8 cellular contexts compared by ENCODE assay signal in genomic region chr7:26167293-26167934, GRCh38.
A peak's percentile ranks its signal among the peaks of the same experiment; 100 is the strongest.
DNase-seq lines count a peak whose midpoint lies in the region; ATAC-seq lines count a peak whose summit lies in the region.

No MANE protein-coding gene starts in this region.

- H3K36me3 Mint-ChIP-seq in activated naive CD4-positive, alpha-beta T cell treated with anti-CD3 and anti-CD28 coated beads, Interleukin-2, amount 10 ng/mL, durations not matched to agents 7 days and 5 days: peaks cover 19% of the 10 kb centered on the region

- CTCF ChIA-PET in activated naive CD4-positive, alpha-beta T cell treated with anti-CD3 and anti-CD28 coated beads, Interleukin-2, amount 10 ng/mL, durations not matched to agents 7 days and 5 days (lab: Charles Lee): interaction anchor here (1.2 to 1.3 kb wide), 3 partner anchors 76 to 79 kb away, joined by 3 to 4 read pairs (median 3); no protein-coding TSS in a partner anchor

- H3K4me1 Mint-ChIP-seq in activated naive CD4-positive, alpha-beta T cell treated with anti-CD3 and anti-CD28 coated beads, Interleukin-2, amount 10 ng/mL, durations not matched to agents 7 days and 5 days: peaks cover 32% of the 10 kb centered on the region

- DNase-seq in CD1c-positive myeloid dendritic cell (ENCODE audit: extremely low spot score): peak; percentile 10
- peak; percentile 27 for DNase-seq in activated naive CD4-positive, alpha-beta T cell treated with anti-CD3 and anti-CD28 coated beads, Interleukin-2, amount 10 ng/mL, durations not matched to agents 7 days and 5 days
- DNase-seq in HK-2 (ENCODE audit: unreplicated experiment): no peak
- DNase-seq in SHP77 treated with DMSO at 0.1 percent for 48 hours (lab: John Stamatoyannopoulos, UW): no peak
- DNase-seq in NCI-H526 treated with DMSO at 0.1 percent for 48 hours (lab: John Stamatoyannopoulos, UW): no peak
- no peak for DNase-seq in NAMALWA (ENCODE audit: low spot score)

- H3K4me3 Mint-ChIP-seq in activated naive CD4-positive, alpha-beta T cell treated with anti-CD3 and anti-CD28 coated beads, Interleukin-2, amount 10 ng/mL, durations not matched to agents 7 days and 5 days: no peak overlapping the region

- no peaks in the 10 kb centered on the region for H3K27me3 Mint-ChIP-seq in activated naive CD4-positive, alpha-beta T cell treated with anti-CD3 and anti-CD28 coated beads, Interleukin-2, amount 10 ng/mL, durations not matched to agents 7 days and 5 days

- peaks cover 4% of the 10 kb centered on the region for H3K9me3 Mint-ChIP-seq in activated naive CD4-positive, alpha-beta T cell treated with anti-CD3 and anti-CD28 coated beads, Interleukin-2, amount 10 ng/mL, durations not matched to agents 7 days and 5 days

- H3K27ac Mint-ChIP-seq in activated naive CD4-positive, alpha-beta T cell treated with anti-CD3 and anti-CD28 coated beads, Interleukin-2, amount 10 ng/mL, durations not matched to agents 7 days and 5 days: peak overlapping the region; percentile 73

- peak; percentile 70 for ATAC-seq in GM19035 (IDR thresholded peaks at IDR 0.05; ENCODE audit: unreplicated experiment)
- ATAC-seq in HG03066 (IDR thresholded peaks at IDR 0.05; ENCODE audit: low read depth, unreplicated experiment): peak; percentile 75

Comparison
In these comparisons a context has a peak if more than half of its experiments do, and no peak if none do; other contexts are left out.
1. DNase-seq: peak in CD1c-positive myeloid dendritic cell (single experiment) and activated naive CD4-positive, alpha-beta T cell treated with anti-CD3 and anti-CD28 coated beads, Interleukin-2, amount 10 ng/mL, durations not matched to agents 7 days and 5 days (single experiment); none in HK-2 (single experiment), SHP77 treated with DMSO at 0.1 percent for 48 hours (single experiment), NCI-H526 treated with DMSO at 0.1 percent for 48 hours (single experiment) and NAMALWA (single experiment).